26 cellular contexts compared by ENCODE assay signal in genomic region chr13:76888421-76888820, GRCh38. TPM values are rescaled to one million over a fixed set of nuclear protein-coding genes. Genes with fewer than 3 reads are reported as not detected.
DNase-seq lines count a peak whose midpoint lies in the region; ATAC-seq and TF ChIP-seq lines count a peak whose summit lies in the region.
"Had no signal": no experiment of that assay in that cellular context is flagged by ENCODE, and none has a peak within 500 bp of the region (broad histone marks: within the 10 kb centered on the region; RNA-seq: fewer than 3 reads in every experiment).

No MANE protein-coding gene starts in this region.

- H3K27ac ChIP-seq in foreskin keratinocyte (peak overlapping the region; percentile 17), smooth muscle cell (ENCODE audit: low read depth) (peak overlapping the region; percentile 61), coronary artery (no peak overlapping the region), Peyer's patch (no peak overlapping the region)
- H3K27ac ChIP-seq: GM23248, HL-60, KMS-11 had no signal

- peaks cover 3% of the 10 kb centered on the region for H3K27me3 Mint-ChIP-seq in activated naive CD4-positive, alpha-beta T cell treated with anti-CD3 and anti-CD28 coated beads, Interleukin-2, amount 50 U/mL, for 24 hours
- H3K27me3 Mint-ChIP-seq in activated T-helper 1 cell treated with anti-CD3 and anti-CD28 coated beads, Interleukin-12 subunit alpha, Interleukin-12 subunit beta, Interleukin-2, Interleukin-4 antibody, amounts not matched to agents 30 ng/mL and 10 ng/mL and 1 ng/mL, durations not matched to agents 14 hours and 24 hours and 36 hours (ENCODE audit: insufficient read depth): peaks cover 37% of the 10 kb centered on the region

- H3K4me1 ChIP-seq in foreskin keratinocyte (peaks cover 28% of the 10 kb centered on the region), smooth muscle cell (ENCODE audit: low read depth) (peaks cover 6% of the 10 kb centered on the region), Peyer's patch (peaks cover 0 to 21% (median 2%) of the 10 kb centered on the region in 4 donors)
- H3K4me1 ChIP-seq: BE2C had no signal

- no peak for DNase-seq in activated naive CD4-positive, alpha-beta T cell treated with anti-CD3 and anti-CD28 coated beads, Interleukin-2, amount 50 U/mL, for 16 hours
- DNase-seq in activated T-helper 1 cell treated with anti-CD3 and anti-CD28 coated beads, Interleukin-12 subunit alpha, Interleukin-12 subunit beta, Interleukin-2, Interleukin-4 antibody, amounts not matched to agents 30 ng/mL and 10 ng/mL and 1 ng/mL, durations not matched to agents 14 hours and 24 hours and 36 hours (ENCODE audit: low spot score): no peak
- DNase-seq in foreskin keratinocyte: peak in 1 of 2 donors; percentile 62
- no peak for DNase-seq in smooth muscle cell (lab: John Stamatoyannopoulos, UW; ENCODE audit: unreplicated experiment)
- DNase-seq in coronary artery (ENCODE audit: low spot score): no peak
- no peak for DNase-seq in Peyer's patch
- DNase-seq: BE2C; CD4-positive, alpha-beta memory T cell; DMS79; GM23248; HCEC 1CT; NCI-H1417 treated with DMSO at 0.1 percent for 48 hours; NCI-H1930; NCI-H226; NCI-H524; NCI-H82; OCI-M1; SIG-M5 had no signal

- peaks cover 2% of the 10 kb centered on the region for H3K36me3 Mint-ChIP-seq in activated naive CD4-positive, alpha-beta T cell treated with anti-CD3 and anti-CD28 coated beads, Interleukin-2, amount 50 U/mL, for 24 hours
- H3K36me3 Mint-ChIP-seq in activated T-helper 1 cell treated with anti-CD3 and anti-CD28 coated beads, Interleukin-12 subunit alpha, Interleukin-12 subunit beta, Interleukin-2, Interleukin-4 antibody, amounts not matched to agents 30 ng/mL and 10 ng/mL and 1 ng/mL, durations not matched to agents 14 hours and 24 hours and 36 hours (ENCODE audit: low read depth): no peaks in the 10 kb centered on the region

- peak overlapping the region; percentile 87 for H3K4me2 ChIP-seq in smooth muscle cell
- H3K4me2 ChIP-seq: KMS-11 had no signal

- H3K4me3 ChIP-seq in smooth muscle cell: no peak overlapping the region
- no peak overlapping the region for H3K4me3 ChIP-seq in coronary artery
- no peak overlapping the region for H3K4me3 ChIP-seq in Peyer's patch
- H3K4me3 ChIP-seq: GM23248 had no signal

- no peak overlapping the region for H3K9ac ChIP-seq in smooth muscle cell (ENCODE audit: low read depth)
- H3K9ac ChIP-seq: GM23248, KMS-11 had no signal

- peaks cover 26% of the 10 kb centered on the region for H4K20me1 ChIP-seq in smooth muscle cell (ENCODE audit: low read depth)

- TF ChIP-seq CTCF in foreskin keratinocyte (conservative IDR thresholded peaks at IDR 0.05) (no peak), smooth muscle cell (IDR thresholded peaks at IDR 0.05; ENCODE audit: borderline replicate concordance, insufficient read depth, poor library complexity, severe bottlenecking) (no peak), coronary artery (IDR thresholded peaks at IDR 0.05) (no peak), Peyer's patch (IDR thresholded peaks at IDR 0.05) (no peak)

- TF ChIP-seq POLR2A in Peyer's patch (IDR thresholded peaks at IDR 0.05): no peak

- H3K4me1 Mint-ChIP-seq in activated naive CD4-positive, alpha-beta T cell treated with anti-CD3 and anti-CD28 coated beads, Interleukin-2, amount 50 U/mL, for 24 hours: peaks cover 22% of the 10 kb centered on the region
- H3K4me1 Mint-ChIP-seq in activated T-helper 1 cell treated with anti-CD3 and anti-CD28 coated beads, Interleukin-12 subunit alpha, Interleukin-12 subunit beta, Interleukin-2, Interleukin-4 antibody, amounts not matched to agents 30 ng/mL and 10 ng/mL and 1 ng/mL, durations not matched to agents 14 hours and 24 hours and 36 hours (ENCODE audit: low read depth): peaks cover 28% of the 10 kb centered on the region

- ATAC-seq in foreskin keratinocyte (no peak), HG03432 (IDR thresholded peaks at IDR 0.05; ENCODE audit: unreplicated experiment) (no peak)

- H3K27ac Mint-ChIP-seq in activated naive CD4-positive, alpha-beta T cell treated with anti-CD3 and anti-CD28 coated beads, Interleukin-2, amount 50 U/mL, for 24 hours: peak overlapping the region; percentile 1
- H3K27ac Mint-ChIP-seq in activated T-helper 1 cell treated with anti-CD3 and anti-CD28 coated beads, Interleukin-12 subunit alpha, Interleukin-12 subunit beta, Interleukin-2, Interleukin-4 antibody, amounts not matched to agents 30 ng/mL and 10 ng/mL and 1 ng/mL, durations not matched to agents 14 hours and 24 hours and 36 hours: no peak overlapping the region

- H3F3A ChIP-seq in smooth muscle cell (ENCODE audit: low read depth): peaks cover 21% of the 10 kb centered on the region

- H3K9me3 Mint-ChIP-seq in activated naive CD4-positive, alpha-beta T cell treated with anti-CD3 and anti-CD28 coated beads, Interleukin-2, amount 50 U/mL, for 24 hours: no peaks in the 10 kb centered on the region
- H3K9me3 Mint-ChIP-seq in activated T-helper 1 cell treated with anti-CD3 and anti-CD28 coated beads, Interleukin-12 subunit alpha, Interleukin-12 subunit beta, Interleukin-2, Interleukin-4 antibody, amounts not matched to agents 30 ng/mL and 10 ng/mL and 1 ng/mL, durations not matched to agents 14 hours and 24 hours and 36 hours: no peaks in the 10 kb centered on the region
- H3K9me3 Mint-ChIP-seq: CD4-positive, alpha-beta memory T cell had no signal

- H3K27me3 ChIP-seq in foreskin keratinocyte: no peaks in the 10 kb centered on the region
- no peaks in the 10 kb centered on the region for H3K27me3 ChIP-seq in smooth muscle cell (ENCODE audit: low read depth)
- H3K27me3 ChIP-seq in Peyer's patch: no peaks in the 10 kb centered on the region

- peaks cover 23% of the 10 kb centered on the region for H3K79me2 ChIP-seq in smooth muscle cell (ENCODE audit: low read depth)

- intact Hi-C loops in activated T-helper 1 cell treated with anti-CD3 and anti-CD28 coated beads, Interleukin-12 subunit alpha, Interleukin-12 subunit beta, Interleukin-2, Interleukin-4 antibody, amounts not matched to agents 30 ng/mL and 10 ng/mL and 1 ng/mL, durations not matched to agents 14 hours and 24 hours and 36 hours (cut with micrococcal nuclease): loop anchor here (5.0 to 10.0 kb wide), 4 partner anchors 426 to 1354 kb away; partner anchors contain the start of gene COMMD6

- peak overlapping the region; percentile 16 for H3K4me3 Mint-ChIP-seq in activated naive CD4-positive, alpha-beta T cell treated with anti-CD3 and anti-CD28 coated beads, Interleukin-2, amount 50 U/mL, for 24 hours
- H3K4me3 Mint-ChIP-seq in activated T-helper 1 cell treated with anti-CD3 and anti-CD28 coated beads, Interleukin-12 subunit alpha, Interleukin-12 subunit beta, Interleukin-2, Interleukin-4 antibody, amounts not matched to agents 30 ng/mL and 10 ng/mL and 1 ng/mL, durations not matched to agents 14 hours and 24 hours and 36 hours: peak overlapping the region; percentile 34

- H3K36me3 ChIP-seq in smooth muscle cell (ENCODE audit: low read depth): no peaks in the 10 kb centered on the region
- no peaks in the 10 kb centered on the region for H3K36me3 ChIP-seq in Peyer's patch
- H3K36me3 ChIP-seq: BE2C had no signal

- 73% methylated on average over 1 of the region's 1 CpG for WGBS in smooth muscle cell (ENCODE audit: low lambda C conversion rate)

- no peak overlapping the region for H2AFZ ChIP-seq in smooth muscle cell (ENCODE audit: low read depth)
- H2AFZ ChIP-seq: GM23248 had no signal

- H3K9me3 ChIP-seq in smooth muscle cell (replicated peaks; ENCODE audit: low read depth): no peaks in the 10 kb centered on the region
- H3K9me3 ChIP-seq in Peyer's patch: no peaks in the 10 kb centered on the region
- H3K9me3 ChIP-seq: BE2C had no signal

RNA-seq across cellular contexts. Expression of gene KCTD12, which starts 2.2 kb away (rescaled TPM):
- total RNA-seq in activated T-helper 1 cell treated with anti-CD3 and anti-CD28 coated beads, Interleukin-12 subunit alpha, Interleukin-12 subunit beta, Interleukin-2, Interleukin-4 antibody, amounts not matched to agents 30 ng/mL and 10 ng/mL and 1 ng/mL, durations not matched to agents 14 hours and 24 hours and 36 hours: 10.4 and 10.7 TPM in 2 replicates
- total RNA-seq in foreskin keratinocyte: 24.4 and 45.8 TPM in 2 replicates
- polyA plus RNA-seq in foreskin keratinocyte: 6.5 and 14.2 TPM in 2 replicates
- 311 and 363 TPM in 2 replicates for total RNA-seq in smooth muscle cell
- 42.5 and 48.5 TPM in 2 replicates for polyA plus RNA-seq in smooth muscle cell
- total RNA-seq in Peyer's patch: 10 to 100 TPM; 11.4 to 47.0 (median 21.3) TPM

RNA-seq across cellular contexts. Expression of gene ACOD1, which starts 59.9 kb away (rescaled TPM):
- not detected in 2 replicates for total RNA-seq in activated T-helper 1 cell treated with anti-CD3 and anti-CD28 coated beads, Interleukin-12 subunit alpha, Interleukin-12 subunit beta, Interleukin-2, Interleukin-4 antibody, amounts not matched to agents 30 ng/mL and 10 ng/mL and 1 ng/mL, durations not matched to agents 14 hours and 24 hours and 36 hours
- not detected in 2 replicates for total RNA-seq in foreskin keratinocyte
- polyA plus RNA-seq in foreskin keratinocyte: 0.03 TPM in 1 of 2 replicates, not detected in the other
- total RNA-seq in smooth muscle cell: not detected in 2 replicates
- not detected in 2 replicates for polyA plus RNA-seq in smooth muscle cell
- not detected for total RNA-seq in Peyer's patch
- total RNA-seq: A172; CD4-positive, alpha-beta memory T cell; GM23248; HT1080; M059J; RPMI7951 had no signal
- polyA plus RNA-seq: CD4-positive, alpha-beta memory T cell; GM23248 had no signal

Comparison
In these comparisons a context has a peak if more than half of its experiments do, and no peak if none do; other contexts are left out.
1. H3K27ac ChIP-seq: peak in foreskin keratinocyte (single experiment) and smooth muscle cell (single experiment); none in coronary artery (0 of 2) and Peyer's patch (0 of 4).